Comparison of ENCODE assay signal across 27 cellular contexts in genomic region chr18:50273203-50274043, GRCh38. TPM values are rescaled to one million over a fixed set of nuclear protein-coding genes. Genes with fewer than 3 reads are reported as not detected.
"Had no signal": no experiment of that assay in that cellular context is flagged by ENCODE, and none has a peak within 500 bp of the region (broad histone marks: within the 10 kb centered on the region; RNA-seq: fewer than 3 reads in every experiment).

No MANE protein-coding gene starts in this region.

- ATAC-seq: activated naive CD4-positive, alpha-beta T cell treated with anti-CD3 and anti-CD28 coated beads, Interleukin-2, amount 50 U/mL, for 72 hours; activated T-cell treated with anti-CD3 and anti-CD28 coated beads, Interleukin-2, amount 50 U/mL, for 72 hours; effector memory CD8-positive, alpha-beta T cell; heart right ventricle; left ventricle myocardium superior; psoas muscle had no signal

- H3K9ac ChIP-seq: parathyroid adenoma had no signal

- H3K27ac Mint-ChIP-seq: activated B cell treated with CpG ODN at 0.5 μM for 24 hours; activated T-cell treated with anti-CD3 and anti-CD28 coated beads, Interleukin-2, amount 50 U/mL, for 72 hours; brain; nephron; stimulated activated naive CD8-positive, alpha-beta T cell treated with anti-CD3 and anti-CD28 coated beads, Interleukin-15, Interleukin-2, amounts not matched to agents 100 ng/mL and 50 ng/mL, for 24 hours; T-helper 2 cell treated with Interferon-gamma antibody and Interleukin-4, amounts not matched to agents 5 μg/mL and 100 μg/mL, for 36 hours had no signal

- H3K4me3 ChIP-seq: adrenal gland, ascending aorta, esophagus squamous epithelium, heart right ventricle, psoas muscle, right atrium auricular region, spleen, thoracic aorta, upper lobe of left lung had no signal

- H3K4me3 Mint-ChIP-seq: activated B cell treated with CpG ODN at 0.5 μM for 24 hours; activated T-cell treated with anti-CD3 and anti-CD28 coated beads, Interleukin-2, amount 50 U/mL, for 72 hours; brain; effector memory CD8-positive, alpha-beta T cell; nephron; stimulated activated naive CD8-positive, alpha-beta T cell treated with anti-CD3 and anti-CD28 coated beads, Interleukin-15, Interleukin-2, amounts not matched to agents 100 ng/mL and 50 ng/mL, for 24 hours; T-helper 2 cell treated with Interferon-gamma antibody and Interleukin-4, amounts not matched to agents 5 μg/mL and 100 μg/mL, for 36 hours had no signal

- H3K27me3 ChIP-seq: adrenal gland, ascending aorta, esophagus squamous epithelium, heart right ventricle, right atrium auricular region, spleen, upper lobe of left lung had no signal

- DNase-seq: activated B cell treated with CpG ODN at 0.5 μM for 24 hours; activated CD4-positive, alpha-beta T cell treated with anti-CD3 and anti-CD28 coated beads, Interleukin-2, amount 50 U/mL, for 4 hours; activated naive CD4-positive, alpha-beta T cell; activated T-cell treated with anti-CD3 and anti-CD28 coated beads for 4 hours; activated T-cell treated with anti-CD3 and anti-CD28 coated beads, Interleukin-2, amount 50 U/mL, for 72 hours; adrenal gland; cortex of kidney; effector memory CD8-positive, alpha-beta T cell; esophagus squamous epithelium; foreskin melanocyte; heart right ventricle; kidney glomerular epithelial cell; left ventricle myocardium superior; psoas muscle; spleen; stimulated activated CD4-positive, alpha-beta T cell treated with anti-CD3 and anti-CD28 coated beads, Interleukin-2, amount 100 ng/mL, for 48 hours; T-helper 1 cell had no signal

- H3K9me3 Mint-ChIP-seq: activated B cell treated with CpG ODN at 0.5 μM for 24 hours; activated naive CD4-positive, alpha-beta T cell treated with anti-CD3 and anti-CD28 coated beads, Interleukin-2, amount 50 U/mL, for 72 hours; activated T-cell treated with anti-CD3 and anti-CD28 coated beads, Interleukin-2, amount 50 U/mL, for 72 hours; brain; effector memory CD8-positive, alpha-beta T cell; nephron; stimulated activated naive CD8-positive, alpha-beta T cell treated with anti-CD3 and anti-CD28 coated beads, Interleukin-15, Interleukin-2, amounts not matched to agents 100 ng/mL and 50 ng/mL, for 24 hours; T-helper 2 cell treated with Interferon-gamma antibody and Interleukin-4, amounts not matched to agents 5 μg/mL and 100 μg/mL, for 36 hours had no signal

- H2AFZ ChIP-seq: parathyroid adenoma had no signal

- H3K4me1 ChIP-seq: ascending aorta, parathyroid adenoma, psoas muscle, upper lobe of left lung had no signal

- H3K27ac ChIP-seq: adrenal gland, ascending aorta, esophagus squamous epithelium, heart right ventricle, parathyroid adenoma, psoas muscle, right atrium auricular region, spleen, thoracic aorta, upper lobe of left lung had no signal

- H3K9me3 ChIP-seq: adrenal gland, ascending aorta, esophagus squamous epithelium, heart right ventricle, psoas muscle, right atrium auricular region, spleen, thoracic aorta, upper lobe of left lung had no signal

- H3K27me3 Mint-ChIP-seq: activated B cell treated with CpG ODN at 0.5 μM for 24 hours; brain; effector memory CD8-positive, alpha-beta T cell; stimulated activated naive CD8-positive, alpha-beta T cell treated with anti-CD3 and anti-CD28 coated beads, Interleukin-15, Interleukin-2, amounts not matched to agents 100 ng/mL and 50 ng/mL, for 24 hours had no signal

- H3K4me1 Mint-ChIP-seq: nephron had no signal

RNA-seq across cellular contexts. Expression of gene CFAP53, which starts 7.1 kb away (rescaled TPM):
- total RNA-seq: ascending aorta, left ventricle myocardium superior had no signal
